In the genomic region with DNA sequence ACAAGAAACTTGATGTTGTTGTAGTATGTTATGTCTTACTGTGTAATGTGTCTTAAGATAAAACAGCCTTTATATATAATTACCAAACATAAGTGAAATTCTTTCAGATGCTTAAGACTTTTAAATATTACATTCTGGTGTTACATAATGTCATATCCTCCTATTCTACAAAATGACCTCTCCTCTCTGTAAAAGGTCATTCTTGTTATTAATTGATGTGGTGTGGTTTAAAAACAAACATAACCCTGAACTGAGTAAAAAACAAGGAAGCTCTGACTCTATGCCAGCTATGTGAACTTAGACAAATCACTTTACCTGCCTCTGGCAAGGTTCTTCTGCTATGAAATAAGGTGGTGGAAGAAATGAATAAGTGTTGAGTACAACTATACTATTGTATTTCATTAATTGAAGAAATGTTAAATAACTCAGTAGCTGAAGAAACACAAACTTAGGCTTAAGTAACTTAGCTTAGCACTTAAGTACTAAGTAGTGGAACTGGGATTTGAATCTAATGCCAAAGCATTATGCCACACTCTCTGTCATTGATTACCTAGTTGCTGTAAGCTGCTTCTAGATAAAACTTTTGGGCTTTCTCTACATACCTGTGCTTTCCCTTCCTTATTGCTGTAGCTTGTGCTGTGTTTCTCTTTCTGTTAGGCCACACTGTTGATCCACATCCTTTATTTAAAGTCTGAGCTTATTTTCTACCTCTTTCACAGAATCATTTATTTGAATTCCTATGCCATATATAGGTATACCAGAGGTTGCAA, we compare ENCODE assay signal across 11 cellular contexts. TPM values are rescaled to one million over a fixed set of nuclear protein-coding genes. Genes with fewer than 3 reads are reported as not detected.
DNase-seq lines count a peak whose midpoint lies in the region; ATAC-seq, FAIRE-seq and TF ChIP-seq lines count a peak whose summit lies in the region.
"Had no signal": no experiment of that assay in that cellular context is flagged by ENCODE, and none has a peak within 500 bp of the region (broad histone marks: within the 10 kb centered on the region; RNA-seq: fewer than 3 reads in every experiment).

No MANE protein-coding gene starts in this region.

- ATAC-seq in HG03432 (IDR thresholded peaks at IDR 0.05; ENCODE audit: unreplicated experiment) (peak; percentile 40), mucosa of descending colon (peak; percentile 81), HG02884 (IDR thresholded peaks at IDR 0.05; ENCODE audit: unreplicated experiment) (no peak)

- H3K36me3 ChIP-seq in mucosa of descending colon (ENCODE audit: low read depth) = no peaks in the 10 kb centered on the region
- H3K36me3 ChIP-seq in tibial nerve = no peaks in the 10 kb centered on the region

- DNase-seq in mucosa of descending colon (no peak), tibial nerve (ENCODE audit: low spot score in 2 of 2) (no peak), NCI-H1105 (lab: John Stamatoyannopoulos, UW) (no peak), NCI-H1417 treated with DMSO at 0.1 percent for 48 hours (lab: John Stamatoyannopoulos, UW) (no peak)
- DNase-seq: activated T-cell treated with anti-CD3 and anti-CD28 coated beads, Interleukin-2, amount 50 U/mL, for 48 hours; SHP77 had no signal

- no peak for TF ChIP-seq CTCF in mucosa of descending colon (IDR thresholded peaks at IDR 0.05)
- no peak for TF ChIP-seq CTCF in tibial nerve (IDR thresholded peaks at IDR 0.05)

- peaks cover 15% of the 10 kb centered on the region for H3K4me1 ChIP-seq in mucosa of descending colon (ENCODE audit: low read depth)
- peaks cover 0 to 42% (median 6%) of the 10 kb centered on the region in 4 donors for H3K4me1 ChIP-seq in tibial nerve

- peak; percentile 41 for FAIRE-seq in colon (lab: Jason Lieb, UNC)
- FAIRE-seq: keratinocyte had no signal

- TF ChIP-seq EP300 in tibial nerve (IDR thresholded peaks at IDR 0.05) = no peak

- H3K27me3 ChIP-seq in tibial nerve = no peaks in the 10 kb centered on the region

- H3K9me3 ChIP-seq in mucosa of descending colon (no peaks in the 10 kb centered on the region), tibial nerve (no peaks in the 10 kb centered on the region)

- no peak for TF ChIP-seq POLR2A in tibial nerve (IDR thresholded peaks at IDR 0.05)

- intact Hi-C loops in mucosa of descending colon (cut with DNase I, micrococcal nuclease) = no loop called here

- H3K4me3 ChIP-seq in mucosa of descending colon (no peak overlapping the region), tibial nerve (no peak overlapping the region)

- peak overlapping the region in 3 of 4 donors; percentile 45 to 70 (median 59) for H3K27ac ChIP-seq in tibial nerve

RNA-seq across cellular contexts. Expression of gene ANGPTL1, which starts 0.9 kb away (rescaled TPM):
- 10 to 100 TPM in 2 of 3 donors, 1 to 10 TPM in 1; 2.8 to 98.1 (median 18.4) TPM for total RNA-seq in mucosa of descending colon
- 10 to 100 TPM; 25.2 to 40.8 (median 30.5) TPM for total RNA-seq in tibial nerve
- total RNA-seq: WTC11 had no signal
